In genomic region chr1:52552236-52552504, GRCh38 we compare ENCODE assay signal across 8 cellular contexts. TPM values are rescaled to one million over a fixed set of nuclear protein-coding genes. Genes with fewer than 3 reads are reported as not detected.
DNase-seq lines count a peak whose midpoint lies in the region; ATAC-seq, FAIRE-seq and TF ChIP-seq lines count a peak whose summit lies in the region.

No MANE protein-coding gene starts in this region.

- no peak overlapping the region for H3K4me3 Mint-ChIP-seq in naive B cell
- no peak overlapping the region for H3K4me3 Mint-ChIP-seq in stimulated activated naive B cell treated with anti-CD40 and anti-IgM and Interleukin-4, amounts not matched to agents 10 μg/mL and 1 μg/mL and 100 μg/mL, for 72 hours

- H3K4me1 Mint-ChIP-seq in naive B cell, result peaks cover 19 to 44% (median 44%) of the 10 kb centered on the region in 3 donors
- H3K4me1 Mint-ChIP-seq in stimulated activated naive B cell treated with anti-CD40 and anti-IgM and Interleukin-4, amounts not matched to agents 10 μg/mL and 1 μg/mL and 100 μg/mL, for 72 hours, result peaks cover 18 to 40% of the 10 kb centered on the region in 2 donors

- H3K9me3 Mint-ChIP-seq in naive B cell, result no peaks in the 10 kb centered on the region
- no peaks in the 10 kb centered on the region for H3K9me3 Mint-ChIP-seq in stimulated activated naive B cell treated with anti-CD40 and anti-IgM and Interleukin-4, amounts not matched to agents 10 μg/mL and 1 μg/mL and 100 μg/mL, for 72 hours

- H3K4me3 ChIP-seq in epithelial cell of esophagus (ENCODE audit: low read length), result peak overlapping the region; percentile 77

- H3K27me3 Mint-ChIP-seq in naive B cell, result no peaks in the 10 kb centered on the region
- no peaks in the 10 kb centered on the region for H3K27me3 Mint-ChIP-seq in stimulated activated naive B cell treated with anti-CD40 and anti-IgM and Interleukin-4, amounts not matched to agents 10 μg/mL and 1 μg/mL and 100 μg/mL, for 72 hours

- peak; percentile 63 for DNase-seq in GF-D8 (lab: John Stamatoyannopoulos, UW)
- DNase-seq in NCI-H748 (lab: John Stamatoyannopoulos, UW; ENCODE audit: unreplicated experiment), result peak; percentile 72
- peak; percentile 46 to 57 for DNase-seq in activated CD8-positive, alpha-beta memory T cell treated with anti-CD3 and anti-CD28 coated beads for 1 hour (ENCODE audit: extremely low read depth in 1 of 2, low read depth in 1 of 2)
- peak; percentile 94 for DNase-seq in epithelial cell of esophagus (ENCODE audit: low read depth)
- peak; percentile 70 for DNase-seq in naive B cell
- DNase-seq in stimulated activated naive B cell treated with anti-CD40 and anti-IgM and Interleukin-4, amounts not matched to agents 10 μg/mL and 1 μg/mL and 100 μg/mL, for 72 hours, result peak; percentile 57
- DNase-seq in D721Med (ENCODE audit: insufficient read length, low spot score), result no peak

- ATAC-seq in HG02759 (IDR thresholded peaks at IDR 0.05; ENCODE audit: unreplicated experiment) (peak; percentile 24), naive B cell (ENCODE audit: low read depth in 2 of 2) (peak; percentile 59 to 63)
- peak; percentile 54 to 61 for ATAC-seq in stimulated activated naive B cell treated with anti-CD40 and anti-IgM and Interleukin-4, amounts not matched to agents 10 μg/mL and 1 μg/mL and 100 μg/mL, for 72 hours (replicated peaks)

- H3K27ac Mint-ChIP-seq in naive B cell, result no peak overlapping the region
- H3K27ac Mint-ChIP-seq in stimulated activated naive B cell treated with anti-CD40 and anti-IgM and Interleukin-4, amounts not matched to agents 10 μg/mL and 1 μg/mL and 100 μg/mL, for 72 hours, result no peak overlapping the region

- TF ChIP-seq CTCF in epithelial cell of esophagus (IDR thresholded peaks at IDR 0.05; ENCODE audit: insufficient read depth, low read depth, low read length, missing control alignments), result no peak
- no peak for TF ChIP-seq CTCF in D721Med (IDR thresholded peaks at IDR 0.05; ENCODE audit: insufficient read depth, missing control alignments)

- no peaks in the 10 kb centered on the region for H3K36me3 Mint-ChIP-seq in naive B cell
- H3K36me3 Mint-ChIP-seq in stimulated activated naive B cell treated with anti-CD40 and anti-IgM and Interleukin-4, amounts not matched to agents 10 μg/mL and 1 μg/mL and 100 μg/mL, for 72 hours, result peaks cover 0 to 5% of the 10 kb centered on the region in 2 donors

- no peak for FAIRE-seq in D721Med (lab: Jason Lieb, UNC)

RNA-seq across cellular contexts. Expression of gene TUT4, which starts 0.7 kb away (rescaled TPM):
- 10 to 100 TPM; 35.7 to 47.9 (median 38.8) TPM for polyA plus RNA-seq in naive B cell (ENCODE audit: low read depth in 6 of 6)

RNA-seq across cellular contexts. Expression of gene GPX7, which starts 50.0 kb away (rescaled TPM):
- 10 to 100 TPM; 22.2 to 49.8 (median 34.8) TPM for polyA plus RNA-seq in naive B cell (ENCODE audit: low read depth in 6 of 6)
